Comparison of ENCODE assay signal across 6 cellular contexts in the genomic region with DNA sequence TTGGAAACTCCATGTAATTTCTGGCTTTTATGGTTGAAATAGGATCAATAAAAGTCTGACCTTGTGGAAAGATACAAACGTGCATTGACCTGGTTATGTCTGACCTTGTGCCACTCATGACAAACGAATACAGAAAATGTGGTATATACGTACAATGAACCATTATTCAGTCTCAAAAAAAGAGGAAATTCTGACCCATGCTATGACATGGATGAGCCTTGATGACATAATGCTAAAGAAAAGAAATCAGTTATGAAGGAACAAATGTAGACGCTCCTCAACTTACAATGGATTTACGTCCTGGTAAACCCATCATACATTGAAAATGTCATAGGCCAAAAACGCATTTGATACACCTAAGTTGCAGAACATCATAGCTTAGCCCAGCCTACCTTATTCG.
"Had no signal": no experiment of that assay in that cellular context is flagged by ENCODE, and none has a peak within 500 bp of the region (broad histone marks: within the 10 kb centered on the region; RNA-seq: fewer than 3 reads in every experiment).

No MANE protein-coding gene starts in this region.

- ATAC-seq: HCT116 had no signal

- DNase-seq: GM23248, GOT3, H7, HFFc6, KBM-7 had no signal
